8 cellular contexts compared by ENCODE assay signal in genomic region chr3:12994607-12995388, GRCh38.
A peak's percentile ranks its signal among the peaks of the same experiment; 100 is the strongest.
DNase-seq lines count a peak whose midpoint lies in the region; ATAC-seq and TF ChIP-seq lines count a peak whose summit lies in the region.

No MANE protein-coding gene starts in this region.

- ATAC-seq in GM18520 (IDR thresholded peaks at IDR 0.05; ENCODE audit: unreplicated experiment) = peak; percentile 68
- ATAC-seq in HG03066 (IDR thresholded peaks at IDR 0.05; ENCODE audit: low read depth, unreplicated experiment) = peak; percentile 68
- peak; percentile 92 to 93 for ATAC-seq in lower lobe of right lung

- H3K27ac ChIP-seq in dorsolateral prefrontal cortex (peak overlapping the region; percentile 55 to 96 (median 87)), lower lobe of right lung (peak overlapping the region; percentile 89)

- peak overlapping the region; percentile 54 to 97 (median 78) for H3K4me3 ChIP-seq in dorsolateral prefrontal cortex
- peak overlapping the region; percentile 82 for H3K4me3 ChIP-seq in lower lobe of right lung

- no peaks in the 10 kb centered on the region for H3K9me3 ChIP-seq in lower lobe of right lung

- TF ChIP-seq CTCF in dorsolateral prefrontal cortex (IDR thresholded peaks at IDR 0.05 in 54 of 56, conservative IDR thresholded peaks at IDR 0.05 in 2 of 56; ENCODE audit: low read depth in 1 of 56, partially characterized antibody in 56 of 56) = peak; percentile 74 to 98 (median 95)
- peak; percentile 97 for TF ChIP-seq CTCF in lower lobe of right lung (IDR thresholded peaks at IDR 0.05)

- peak; percentile 94 for DNase-seq in AG08395 (ENCODE audit: low spot score)
- peak; percentile 56 for DNase-seq in NCI-H460 (ENCODE audit: extremely low read depth, low read depth)
- DNase-seq in activated CD4-positive, alpha-beta T cell treated with anti-CD3 and anti-CD28 coated beads, Interleukin-2, amount 50 U/mL, for 1 hour = peak; percentile 83
- peak; percentile 71 to 93 (median 80) for DNase-seq in dorsolateral prefrontal cortex
- DNase-seq in lower lobe of right lung = peak; percentile 92
- DNase-seq in stimulated activated CD4-positive, alpha-beta T cell treated with anti-CD3 and anti-CD28 coated beads, Interleukin-4, amount 100 ng/mL, for 48 hours (ENCODE audit: low read depth in 2 of 2) = peak; percentile 84

- H3K27me3 ChIP-seq in dorsolateral prefrontal cortex = no peaks in the 10 kb centered on the region
- no peaks in the 10 kb centered on the region for H3K27me3 ChIP-seq in lower lobe of right lung (ENCODE audit: low read depth)

- intact Hi-C loops in dorsolateral prefrontal cortex (cut with DNase I) (loop anchor here (2.0 to 5.0 kb wide), 3 partner anchors 72 to 124 kb away; partner anchors contain the start of gene IQSEC1 (in 1 of the 2)), lower lobe of right lung (cut with DNase I) (no loop called here)

- H3K36me3 ChIP-seq in lower lobe of right lung = no peaks in the 10 kb centered on the region

- H3K4me1 ChIP-seq in lower lobe of right lung = peaks cover 42% of the 10 kb centered on the region

Comparison
In these comparisons a context has a peak if more than half of its experiments do, and no peak if none do; other contexts are left out.
1. Peak in every context shown above with its lines: DNase-seq, ATAC-seq, H3K4me3 ChIP-seq and H3K27ac ChIP-seq.